In genomic region chr7:80150621-80151273, GRCh38 we compare ENCODE assay signal across 15 cellular contexts. TPM values are rescaled to one million over a fixed set of nuclear protein-coding genes. Genes with fewer than 3 reads are reported as not detected.
DNase-seq lines count a peak whose midpoint lies in the region; ATAC-seq and TF ChIP-seq lines count a peak whose summit lies in the region.
"Had no signal": no experiment of that assay in that cellular context is flagged by ENCODE, and none has a peak within 500 bp of the region (broad histone marks: within the 10 kb centered on the region; RNA-seq: fewer than 3 reads in every experiment).

No MANE protein-coding gene starts in this region.

- peak overlapping the region; percentile 43 to 50 for H3K4me3 Mint-ChIP-seq in activated T-cell treated with anti-CD3 and anti-CD28 coated beads, Interleukin-2, amount 50 U/mL, for 72 hours
- no peak overlapping the region for H3K4me3 Mint-ChIP-seq in activated T-cell treated with anti-CD3 and anti-CD28 coated beads, Interleukin-2, amount 50 U/mL, for 4 hours
- no peak overlapping the region for H3K4me3 Mint-ChIP-seq in activated CD4-positive, alpha-beta memory T cell treated with anti-CD3 and anti-CD28 coated beads for 36 hours
- H3K4me3 Mint-ChIP-seq: central memory CD8-positive, alpha-beta T cell; type B pancreatic cell had no signal

- peaks cover 77% of the 10 kb centered on the region for H3K79me2 ChIP-seq in fibroblast of lung (ENCODE audit: control insufficient read depth, insufficient read depth, low read length)

- H3K4me3 ChIP-seq in fibroblast of lung (replicated peaks in 1 of 4; ENCODE audit: control extremely low read depth in 1 of 4, insufficient read depth in 1 of 4, low read depth in 3 of 4, low read length in 4 of 4), result no peak overlapping the region
- H3K4me3 ChIP-seq in upper lobe of right lung, result no peak overlapping the region

- H3K27me3 ChIP-seq in fibroblast of lung (ENCODE audit: control insufficient read depth, insufficient read depth, low read length) (no peaks in the 10 kb centered on the region), upper lobe of right lung (no peaks in the 10 kb centered on the region)

- peak overlapping the region; percentile 81 for H3K27ac Mint-ChIP-seq in activated T-cell treated with anti-CD3 and anti-CD28 coated beads, Interleukin-2, amount 50 U/mL, for 72 hours
- no peak overlapping the region for H3K27ac Mint-ChIP-seq in activated CD4-positive, alpha-beta memory T cell treated with anti-CD3 and anti-CD28 coated beads for 36 hours
- H3K27ac Mint-ChIP-seq: type B pancreatic cell had no signal

- no peaks in the 10 kb centered on the region for H3K9me3 ChIP-seq in fibroblast of lung (ENCODE audit: control insufficient read depth, insufficient read depth, low read depth, low read length)
- H3K9me3 ChIP-seq in upper lobe of right lung, result no peaks in the 10 kb centered on the region

- peaks cover 25% of the 10 kb centered on the region for H3K4me1 Mint-ChIP-seq in activated T-cell treated with anti-CD3 and anti-CD28 coated beads, Interleukin-2, amount 50 U/mL, for 72 hours (ENCODE audit: low read depth)
- peaks cover 3% of the 10 kb centered on the region for H3K4me1 Mint-ChIP-seq in activated T-cell treated with anti-CD3 and anti-CD28 coated beads, Interleukin-2, amount 50 U/mL, for 4 hours (ENCODE audit: low read depth)
- H3K4me1 Mint-ChIP-seq in activated CD4-positive, alpha-beta memory T cell treated with anti-CD3 and anti-CD28 coated beads for 36 hours (ENCODE audit: low read depth), result no peaks in the 10 kb centered on the region
- H3K4me1 Mint-ChIP-seq: central memory CD8-positive, alpha-beta T cell had no signal

- DNase-seq in activated T-cell treated with anti-CD3 and anti-CD28 coated beads, Interleukin-2, amount 50 U/mL, for 72 hours, result no peak
- DNase-seq in activated T-cell treated with anti-CD3 and anti-CD28 coated beads, Interleukin-2, amount 50 U/mL, for 4 hours, result no peak
- peak; percentile 71 for DNase-seq in OCI-M1 (lab: John Stamatoyannopoulos, UW)
- peak; percentile 70 to 80 for DNase-seq in fibroblast of lung (ENCODE audit: low read depth in 2 of 2)
- DNase-seq in upper lobe of right lung, result no peak
- DNase-seq in activated CD4-positive, alpha-beta memory T cell treated with anti-CD3 and anti-CD28 coated beads for 36 hours, result no peak
- no peak for DNase-seq in nucleus accumbens (lab: John Stamatoyannopoulos, UW)
- no peak for DNase-seq in NCI-H2107 (lab: John Stamatoyannopoulos, UW)
- DNase-seq: AML-193; hypothalamus; NCI-H1092 treated with DMSO at 0.1 percent for 48 hours; SHP77 treated with DMSO at 0.1 percent for 48 hours; stimulated activated CD4-positive, alpha-beta T cell treated with anti-CD3 and anti-CD28 coated beads, Interleukin-4, amount 100 ng/mL, for 1 hour had no signal

- H2AFZ ChIP-seq in fibroblast of lung (ENCODE audit: low read length), result no peak overlapping the region

- no peaks in the 10 kb centered on the region for H3K36me3 Mint-ChIP-seq in activated T-cell treated with anti-CD3 and anti-CD28 coated beads, Interleukin-2, amount 50 U/mL, for 72 hours (ENCODE audit: insufficient read depth in 2 of 2)
- no peaks in the 10 kb centered on the region for H3K36me3 Mint-ChIP-seq in activated T-cell treated with anti-CD3 and anti-CD28 coated beads, Interleukin-2, amount 50 U/mL, for 4 hours (ENCODE audit: insufficient read depth)
- H3K36me3 Mint-ChIP-seq in activated CD4-positive, alpha-beta memory T cell treated with anti-CD3 and anti-CD28 coated beads for 36 hours, result no peaks in the 10 kb centered on the region
- H3K36me3 Mint-ChIP-seq: type B pancreatic cell had no signal

- H3K4me2 ChIP-seq in fibroblast of lung (ENCODE audit: extremely low read depth, insufficient read depth, low read length), result peak overlapping the region; percentile 46

- H3K27ac ChIP-seq in fibroblast of lung (ENCODE audit: insufficient read depth, low read length), result peak overlapping the region; percentile 58
- H3K27ac ChIP-seq in upper lobe of right lung, result peak overlapping the region; percentile 5

- H3K9me3 Mint-ChIP-seq in activated T-cell treated with anti-CD3 and anti-CD28 coated beads, Interleukin-2, amount 50 U/mL, for 72 hours, result peaks cover 0 to 2% of the 10 kb centered on the region in 2 donors
- no peaks in the 10 kb centered on the region for H3K9me3 Mint-ChIP-seq in activated T-cell treated with anti-CD3 and anti-CD28 coated beads, Interleukin-2, amount 50 U/mL, for 4 hours
- H3K9me3 Mint-ChIP-seq in activated CD4-positive, alpha-beta memory T cell treated with anti-CD3 and anti-CD28 coated beads for 36 hours, result no peaks in the 10 kb centered on the region
- H3K9me3 Mint-ChIP-seq: type B pancreatic cell had no signal

- intact Hi-C loops in upper lobe of right lung (cut with DNase I), result no loop called here
- intact Hi-C loops in activated CD4-positive, alpha-beta memory T cell treated with anti-CD3 and anti-CD28 coated beads for 36 hours (cut with micrococcal nuclease), result loop anchor here (1.0 kb wide), 1 partner anchor 14 kb away; no protein-coding TSS in a partner anchor

- ATAC-seq in activated T-cell treated with anti-CD3 and anti-CD28 coated beads, Interleukin-2, amount 50 U/mL, for 72 hours (replicated peaks in 1 of 2), result peak; percentile 18 to 36
- ATAC-seq in activated T-cell treated with anti-CD3 and anti-CD28 coated beads, Interleukin-2, amount 50 U/mL, for 4 hours, result no peak
- ATAC-seq in upper lobe of right lung, result peak; percentile 42

- H4K20me1 ChIP-seq in fibroblast of lung (ENCODE audit: control insufficient read depth, extremely low read depth, insufficient read depth, low read length), result peaks cover 2% of the 10 kb centered on the region

- no peak for TF ChIP-seq CTCF in fibroblast of lung (conservative IDR thresholded peaks at IDR 0.05 in 1 of 2, IDR thresholded peaks at IDR 0.05 in 1 of 2; ENCODE audit: low read depth in 1 of 2, low read length in 2 of 2)
- no peak for TF ChIP-seq CTCF in upper lobe of right lung (IDR thresholded peaks at IDR 0.05)

- CTCF ChIA-PET in activated CD4-positive, alpha-beta memory T cell treated with anti-CD3 and anti-CD28 coated beads for 36 hours (lab: Charles Lee), result no interaction called here

- peaks cover 25% of the 10 kb centered on the region for H3K27me3 Mint-ChIP-seq in activated T-cell treated with anti-CD3 and anti-CD28 coated beads, Interleukin-2, amount 50 U/mL, for 72 hours (ENCODE audit: low read depth)
- H3K27me3 Mint-ChIP-seq in activated T-cell treated with anti-CD3 and anti-CD28 coated beads, Interleukin-2, amount 50 U/mL, for 4 hours (ENCODE audit: low read depth), result no peaks in the 10 kb centered on the region
- H3K27me3 Mint-ChIP-seq in activated CD4-positive, alpha-beta memory T cell treated with anti-CD3 and anti-CD28 coated beads for 36 hours, result no peaks in the 10 kb centered on the region
- H3K27me3 Mint-ChIP-seq: central memory CD8-positive, alpha-beta T cell; type B pancreatic cell had no signal

- POLR2A ChIA-PET in activated CD4-positive, alpha-beta memory T cell treated with anti-CD3 and anti-CD28 coated beads for 36 hours (lab: Charles Lee), result no interaction called here

- H3K4me1 ChIP-seq in fibroblast of lung (ENCODE audit: control insufficient read depth, extremely low read depth, insufficient read depth, low read length) (peaks cover 43% of the 10 kb centered on the region), upper lobe of right lung (peaks cover 19% of the 10 kb centered on the region)

- H3K9ac ChIP-seq in fibroblast of lung (ENCODE audit: insufficient read depth, low read length), result no peak overlapping the region

- no peaks in the 10 kb centered on the region for H3K36me3 ChIP-seq in fibroblast of lung (ENCODE audit: control insufficient read depth, insufficient read depth, low read length)
- no peaks in the 10 kb centered on the region for H3K36me3 ChIP-seq in upper lobe of right lung

RNA-seq across cellular contexts. Expression of gene GNAI1, which starts 16.1 kb away (rescaled TPM):
- total RNA-seq in activated T-cell treated with anti-CD3 and anti-CD28 coated beads, Interleukin-2, amount 50 U/mL, for 72 hours, result 1 to 10 TPM; 4.0 to 4.4 TPM
- 1 to 10 TPM; 2.0 to 7.2 (median 3.8) TPM for total RNA-seq in activated T-cell treated with anti-CD3 and anti-CD28 coated beads, Interleukin-2, amount 50 U/mL, for 4 hours
- total RNA-seq in fibroblast of lung (42.6 and 68.9 TPM in 2 replicates), upper lobe of right lung (36.0 TPM)
- 47.8 and 81.8 TPM in 2 replicates for polyA plus RNA-seq in fibroblast of lung
- polyA plus RNA-seq in fibroblast of lung (2012), result 47.7 and 83.0 TPM in 2 replicates
- 4.1 and 11.5 TPM in 2 replicates for polyA minus RNA-seq in fibroblast of lung (ENCODE audit: low replicate concordance)
- 1 to 10 TPM in 1 of 2 experiments, under 1 TPM in 1; 0.50 to 1.1 TPM for total RNA-seq in activated CD4-positive, alpha-beta memory T cell treated with anti-CD3 and anti-CD28 coated beads for 36 hours

Comparison
In these comparisons a context has a peak if more than half of its experiments do, and no peak if none do; other contexts are left out.
1. ATAC-seq: peak in activated T-cell treated with anti-CD3 and anti-CD28 coated beads, Interleukin-2, amount 50 U/mL, for 72 hours (2 of 2) and upper lobe of right lung (single experiment); none in activated T-cell treated with anti-CD3 and anti-CD28 coated beads, Interleukin-2, amount 50 U/mL, for 4 hours (0 of 2).
2. H3K4me3 Mint-ChIP-seq: peak in activated T-cell treated with anti-CD3 and anti-CD28 coated beads, Interleukin-2, amount 50 U/mL, for 72 hours (2 of 2); none in activated T-cell treated with anti-CD3 and anti-CD28 coated beads, Interleukin-2, amount 50 U/mL, for 4 hours (single experiment) and activated CD4-positive, alpha-beta memory T cell treated with anti-CD3 and anti-CD28 coated beads for 36 hours (single experiment).
3. DNase-seq: peak in OCI-M1 (single experiment) and fibroblast of lung (2 of 2); none in activated T-cell treated with anti-CD3 and anti-CD28 coated beads, Interleukin-2, amount 50 U/mL, for 72 hours (0 of 2), activated T-cell treated with anti-CD3 and anti-CD28 coated beads, Interleukin-2, amount 50 U/mL, for 4 hours (single experiment), upper lobe of right lung (single experiment), activated CD4-positive, alpha-beta memory T cell treated with anti-CD3 and anti-CD28 coated beads for 36 hours (single experiment), nucleus accumbens (0 of 56) and NCI-H2107 (single experiment).